In genomic region chr4:74969507-74970474, GRCh38 we compare ENCODE assay signal across 11 cellular contexts. TPM values are rescaled to one million over a fixed set of nuclear protein-coding genes. Genes with fewer than 3 reads are reported as not detected.
A peak's percentile ranks its signal among the peaks of the same experiment; 100 is the strongest.
DNase-seq lines count a peak whose midpoint lies in the region; ATAC-seq and TF ChIP-seq lines count a peak whose summit lies in the region.
"Had no signal": no experiment of that assay in that cellular context is flagged by ENCODE, and none has a peak within 500 bp of the region (broad histone marks: within the 10 kb centered on the region; RNA-seq: fewer than 3 reads in every experiment).

No MANE protein-coding gene starts in this region.

- H3K4me1 Mint-ChIP-seq in chondrocyte (ENCODE audit: low read depth) = peaks cover 4% of the 10 kb centered on the region
- H3K4me1 Mint-ChIP-seq in naive thymus-derived CD8-positive, alpha-beta T cell = peaks cover 0 to 2% (median 0%) of the 10 kb centered on the region in 4 donors

- no peaks in the 10 kb centered on the region for H3K27me3 ChIP-seq in upper lobe of right lung

- intact Hi-C loops in upper lobe of right lung (cut with DNase I) = no loop called here

- POLR2A ChIA-PET in naive thymus-derived CD8-positive, alpha-beta T cell (lab: Charles Lee) = no interaction called here

- H3K27me3 Mint-ChIP-seq in chondrocyte (ENCODE audit: low read depth) = peaks cover 3% of the 10 kb centered on the region
- peaks cover 2 to 13% (median 4%) of the 10 kb centered on the region in 5 donors for H3K27me3 Mint-ChIP-seq in naive thymus-derived CD8-positive, alpha-beta T cell

- peak; percentile 36 for TF ChIP-seq CTCF in chondrocyte (IDR thresholded peaks at IDR 0.05)
- no peak for TF ChIP-seq CTCF in upper lobe of right lung (IDR thresholded peaks at IDR 0.05)

- no peak overlapping the region for H3K4me3 Mint-ChIP-seq in chondrocyte (ENCODE audit: unreplicated experiment)
- no peak overlapping the region for H3K4me3 Mint-ChIP-seq in naive thymus-derived CD8-positive, alpha-beta T cell

- H3K36me3 ChIP-seq in upper lobe of right lung = no peaks in the 10 kb centered on the region

- peak; percentile 50 for ATAC-seq in upper lobe of right lung
- no peak for ATAC-seq in HG03097 (IDR thresholded peaks at IDR 0.05; ENCODE audit: low FRiP score, unreplicated experiment)
- ATAC-seq in naive thymus-derived CD8-positive, alpha-beta T cell = no peak

- no peak overlapping the region for H3K27ac ChIP-seq in upper lobe of right lung

- H3K9me3 Mint-ChIP-seq in chondrocyte (ENCODE audit: low read depth) = no peaks in the 10 kb centered on the region
- peaks cover 0 to 20% (median 3%) of the 10 kb centered on the region in 9 donors for H3K9me3 Mint-ChIP-seq in naive thymus-derived CD8-positive, alpha-beta T cell

- DNase-seq in NCI-H1694 treated with DMSO at 0.1 percent for 48 hours (lab: John Stamatoyannopoulos, UW) (peak; percentile 52), chondrocyte (ENCODE audit: low spot score) (no peak), left kidney (ENCODE audit: low read depth, low spot score) (peak; percentile 70), upper lobe of right lung (no peak), epidermal melanocyte (ENCODE audit: insufficient read length, low spot score) (no peak)
- DNase-seq in naive thymus-derived CD8-positive, alpha-beta T cell = no peak
- DNase-seq: activated CD4-positive, alpha-beta T cell treated with anti-CD3 and anti-CD28 coated beads for 48 hours; cortex of kidney; DMS53; IMR-90 had no signal

- no peak overlapping the region for H3K27ac Mint-ChIP-seq in chondrocyte (ENCODE audit: unreplicated experiment)
- H3K27ac Mint-ChIP-seq in naive thymus-derived CD8-positive, alpha-beta T cell = no peak overlapping the region

- H3K4me1 ChIP-seq in upper lobe of right lung = no peaks in the 10 kb centered on the region

- H3K9me3 ChIP-seq in upper lobe of right lung = no peaks in the 10 kb centered on the region

- H3K36me3 Mint-ChIP-seq in chondrocyte (ENCODE audit: low read depth) = no peaks in the 10 kb centered on the region
- H3K36me3 Mint-ChIP-seq in naive thymus-derived CD8-positive, alpha-beta T cell = no peaks in the 10 kb centered on the region

- no peak overlapping the region for H3K4me3 ChIP-seq in upper lobe of right lung

RNA-seq across cellular contexts. Expression of gene PARM1, which starts 36.9 kb away (rescaled TPM):
- total RNA-seq in chondrocyte (0.90 to 1.4 TPM (median 1.0 TPM) in 3 replicates), upper lobe of right lung (78.0 TPM)
- under 1 TPM; 0.11 to 0.21 TPM for total RNA-seq in naive thymus-derived CD8-positive, alpha-beta T cell
- not detected for polyA plus RNA-seq in naive thymus-derived CD8-positive, alpha-beta T cell

Comparison
In these comparisons a context has a peak if more than half of its experiments do, and no peak if none do; other contexts are left out.
1. DNase-seq: peak in NCI-H1694 treated with DMSO at 0.1 percent for 48 hours (single experiment) and left kidney (single experiment); none in chondrocyte (single experiment), upper lobe of right lung (single experiment), naive thymus-derived CD8-positive, alpha-beta T cell (0 of 10) and epidermal melanocyte (single experiment).
2. RNA of gene PARM1, which starts 36.9 kb away (total RNA-seq): 78.0 TPM in upper lobe of right lung (single experiment); 0.90 to 1.4 TPM in chondrocyte and 0.11 to 0.21 TPM in naive thymus-derived CD8-positive, alpha-beta T cell; every median in the first group is over 10 times any median in the second.